ENCODE assay signal across 9 cellular contexts in the genomic region with DNA sequence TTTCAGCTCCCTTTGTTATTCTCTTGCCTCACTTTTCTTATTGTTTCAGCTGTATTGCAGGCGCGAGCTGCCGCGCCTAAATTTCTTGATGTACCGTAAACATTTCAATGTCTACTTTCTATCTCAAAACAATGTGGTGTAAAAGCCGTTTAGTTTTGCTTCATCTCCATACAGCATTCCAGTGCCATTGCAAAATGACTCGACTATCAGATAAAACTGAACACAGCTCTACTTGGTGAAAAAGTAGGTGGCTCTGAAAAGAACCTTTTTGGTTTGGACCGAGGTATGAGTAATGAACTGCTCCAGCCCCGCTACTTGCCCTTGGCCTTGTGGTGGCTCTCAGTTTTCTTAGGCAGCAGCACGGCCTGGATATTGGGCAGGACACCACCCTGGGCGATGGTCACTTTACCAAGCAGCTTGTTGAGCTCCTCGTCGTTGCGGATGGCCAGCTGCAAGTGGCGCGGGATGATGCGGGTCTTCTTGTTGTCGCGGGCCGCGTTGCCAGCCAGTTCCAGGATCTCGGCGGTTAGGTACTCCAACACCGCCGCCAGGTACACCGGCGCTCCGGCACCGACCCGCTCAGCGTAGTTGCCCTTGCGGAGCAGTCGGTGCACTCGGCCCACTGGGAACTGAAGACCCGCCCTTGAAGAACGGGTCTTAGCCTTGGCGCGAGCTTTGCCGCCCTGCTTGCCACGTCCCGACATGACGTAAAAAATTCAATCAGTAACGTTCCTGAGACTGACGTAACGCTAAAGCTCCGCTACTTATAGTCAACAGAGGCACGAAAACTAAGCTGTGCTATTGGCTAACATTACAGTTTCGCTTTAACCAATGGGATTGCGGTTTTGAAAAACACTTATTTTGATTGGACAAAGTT.
DNase-seq lines count a peak whose midpoint lies in the region; ATAC-seq and TF ChIP-seq lines count a peak whose summit lies in the region.
"Had no signal": no experiment of that assay in that cellular context is flagged by ENCODE, and none has a peak within 500 bp of the region (broad histone marks: within the 10 kb centered on the region; RNA-seq: fewer than 3 reads in every experiment).

No MANE protein-coding gene starts in this region.

- no peaks in the 10 kb centered on the region for H3K36me3 Mint-ChIP-seq in CD4-positive, alpha-beta memory T cell

- intact Hi-C loops in CD4-positive, alpha-beta memory T cell (cut with micrococcal nuclease): loop anchor here (1.0 to 10.0 kb wide), 12 partner anchors 14 to 1813 kb away; a partner anchor contains a TSS

- peaks cover 6 to 21% (median 12%) of the 10 kb centered on the region in 4 donors for H3K4me1 Mint-ChIP-seq in CD4-positive, alpha-beta memory T cell

- POLR2A ChIA-PET in CD4-positive, alpha-beta memory T cell (lab: Charles Lee; ENCODE audit: partially characterized antibody): interaction anchor here (0.7 to 11.9 kb wide), 72 partner anchors 7 to 1820 kb away, joined by 3 to 1261 read pairs (median 6); a partner anchor contains a TSS

- peak overlapping the region; percentile 93 for H3K27ac ChIP-seq in CD4-positive, alpha-beta memory T cell (ENCODE audit: low read depth, low read length)
- peak overlapping the region; percentile 99 for H3K27ac ChIP-seq in liver (ENCODE audit: low read depth in 1 of 2, low read length in 2 of 2)

- TF ChIP-seq CTCF in liver (IDR thresholded peaks at IDR 0.05; ENCODE audit: low read depth, low read length, missing input control): no peak

- H3K9me3 Mint-ChIP-seq in CD4-positive, alpha-beta memory T cell: peaks cover 0 to 3% (median 0%) of the 10 kb centered on the region in 8 donors
- H3K9me3 Mint-ChIP-seq: nephron had no signal

- peaks cover 2 to 3% of the 10 kb centered on the region in 2 donors for H3K27me3 Mint-ChIP-seq in CD4-positive, alpha-beta memory T cell

- CTCF ChIA-PET in CD4-positive, alpha-beta memory T cell (lab: Charles Lee; ENCODE audit: partially characterized antibody): interaction anchor here (0.9 to 7.7 kb wide), 18 partner anchors 15 to 1845 kb away, joined by 3 to 173 read pairs (median 5); a partner anchor contains a TSS

- H3K36me3 ChIP-seq in CD4-positive, alpha-beta memory T cell (ENCODE audit: insufficient read depth, low read length): no peaks in the 10 kb centered on the region
- H3K36me3 ChIP-seq in liver (ENCODE audit: control insufficient read depth in 4 of 4, insufficient read depth in 3 of 4, low read depth in 1 of 4, low read length in 3 of 4): peaks cover 0 to 3% (median 0%) of the 10 kb centered on the region in 4 donors

- H3K4me1 ChIP-seq in CD4-positive, alpha-beta memory T cell (ENCODE audit: insufficient read depth, low read length): peaks cover 30% of the 10 kb centered on the region
- peaks cover 0 to 28% (median 9%) of the 10 kb centered on the region in 4 donors for H3K4me1 ChIP-seq in liver (ENCODE audit: control insufficient read depth in 4 of 4, insufficient read depth in 4 of 4, low read length in 3 of 4)

- H3K4me3 Mint-ChIP-seq in CD4-positive, alpha-beta memory T cell: no peak overlapping the region
- H3K4me3 Mint-ChIP-seq: nephron had no signal

- DNase-seq in CD4-positive, alpha-beta memory T cell: peak in 4 of 5 donors; percentile 91 to 94 (median 93)
- DNase-seq in NCI-H526 treated with DMSO at 0.1 percent for 48 hours (lab: John Stamatoyannopoulos, UW) (peak; percentile 96), ecto neural progenitor cell (ENCODE audit: low spot score) (peak; percentile 88)
- peak; percentile 52 to 55 for DNase-seq in activated CD4-positive, alpha-beta T cell treated with anti-CD3 and anti-CD28 coated beads, Interleukin-2, amount 50 U/mL, for 4 hours
- peak; percentile 57 to 74 for DNase-seq in stimulated activated CD4-positive, alpha-beta T cell treated with anti-CD3 and anti-CD28 coated beads, Interleukin-4, amount 100 ng/mL, for 48 hours (ENCODE audit: low read depth in 2 of 2)

- H3K9me3 ChIP-seq in CD4-positive, alpha-beta memory T cell (ENCODE audit: control insufficient read depth in 1 of 2, low read length in 2 of 2): no peaks in the 10 kb centered on the region
- no peaks in the 10 kb centered on the region for H3K9me3 ChIP-seq in liver (ENCODE audit: control insufficient read depth in 4 of 4, low read length in 3 of 4)

- no peaks in the 10 kb centered on the region for H3K27me3 ChIP-seq in CD4-positive, alpha-beta memory T cell (ENCODE audit: insufficient read depth, low read length)
- no peaks in the 10 kb centered on the region for H3K27me3 ChIP-seq in liver (ENCODE audit: control insufficient read depth in 4 of 4, insufficient read depth in 4 of 4, low read length in 3 of 4)

- peak overlapping the region; percentile 63 to 67 for H3K4me3 ChIP-seq in CD4-positive, alpha-beta memory T cell (ENCODE audit: low read length in 2 of 2)
- peak overlapping the region; percentile 57 to 87 (median 84) for H3K4me3 ChIP-seq in liver (ENCODE audit: low read depth in 1 of 3, low read length in 3 of 3)

- ATAC-seq in GM19397 (IDR thresholded peaks at IDR 0.05; ENCODE audit: unreplicated experiment) (peak; percentile 72), HG03520 (IDR thresholded peaks at IDR 0.05; ENCODE audit: unreplicated experiment) (peak; percentile 62)

- H3K9ac ChIP-seq in liver (ENCODE audit: low read depth in 1 of 2, low read length in 2 of 2): peak overlapping the region; percentile 94 to 99

- TF ChIP-seq RAD21 in liver (IDR thresholded peaks at IDR 0.05): no peak

- under 1% methylated on average over 49 of the region's 49 CpGs for WGBS in liver

- no peak overlapping the region for H3K27ac Mint-ChIP-seq in CD4-positive, alpha-beta memory T cell
- H3K27ac Mint-ChIP-seq: nephron had no signal

TF ChIP-seq in liver, 16 proteins besides CTCF, POLR2A, EP300 and RAD21:
- TF ChIP-seq, protein P1, sequence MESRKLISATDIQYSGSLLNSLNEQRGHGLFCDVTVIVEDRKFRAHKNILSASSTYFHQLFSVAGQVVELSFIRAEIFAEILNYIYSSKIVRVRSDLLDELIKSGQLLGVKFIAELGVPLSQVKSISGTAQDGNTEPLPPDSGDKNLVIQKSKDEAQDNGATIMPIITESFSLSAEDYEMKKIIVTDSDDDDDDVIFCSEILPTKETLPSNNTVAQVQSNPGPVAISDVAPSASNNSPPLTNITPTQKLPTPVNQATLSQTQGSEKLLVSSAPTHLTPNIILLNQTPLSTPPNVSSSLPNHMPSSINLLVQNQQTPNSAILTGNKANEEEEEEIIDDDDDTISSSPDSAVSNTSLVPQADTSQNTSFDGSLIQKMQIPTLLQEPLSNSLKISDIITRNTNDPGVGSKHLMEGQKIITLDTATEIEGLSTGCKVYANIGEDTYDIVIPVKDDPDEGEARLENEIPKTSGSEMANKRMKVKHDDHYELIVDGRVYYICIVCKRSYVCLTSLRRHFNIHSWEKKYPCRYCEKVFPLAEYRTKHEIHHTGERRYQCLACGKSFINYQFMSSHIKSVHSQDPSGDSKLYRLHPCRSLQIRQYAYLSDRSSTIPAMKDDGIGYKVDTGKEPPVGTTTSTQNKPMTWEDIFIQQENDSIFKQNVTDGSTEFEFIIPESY (IDR thresholded peaks at IDR 0.05): peak; percentile 70
- TF ChIP-seq, protein P2, sequence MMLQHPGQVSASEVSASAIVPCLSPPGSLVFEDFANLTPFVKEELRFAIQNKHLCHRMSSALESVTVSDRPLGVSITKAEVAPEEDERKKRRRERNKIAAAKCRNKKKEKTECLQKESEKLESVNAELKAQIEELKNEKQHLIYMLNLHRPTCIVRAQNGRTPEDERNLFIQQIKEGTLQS (IDR thresholded peaks at IDR 0.05): no peak
- peak in 1 of 2 donors; percentile 36 for TF ChIP-seq RXRA (IDR thresholded peaks at IDR 0.05)
- TF ChIP-seq YY1 (IDR thresholded peaks at IDR 0.05): no peak
- no peak for TF ChIP-seq EGR1 (IDR thresholded peaks at IDR 0.05; ENCODE audit: low read depth in 2 of 2)
- peak; percentile 93 for TF ChIP-seq SP1 (IDR thresholded peaks at IDR 0.05)
- no peak for TF ChIP-seq FOXA1 (IDR thresholded peaks at IDR 0.05)
- TF ChIP-seq NR2F2 (IDR thresholded peaks at IDR 0.05): no peak
- TF ChIP-seq, protein P3, sequence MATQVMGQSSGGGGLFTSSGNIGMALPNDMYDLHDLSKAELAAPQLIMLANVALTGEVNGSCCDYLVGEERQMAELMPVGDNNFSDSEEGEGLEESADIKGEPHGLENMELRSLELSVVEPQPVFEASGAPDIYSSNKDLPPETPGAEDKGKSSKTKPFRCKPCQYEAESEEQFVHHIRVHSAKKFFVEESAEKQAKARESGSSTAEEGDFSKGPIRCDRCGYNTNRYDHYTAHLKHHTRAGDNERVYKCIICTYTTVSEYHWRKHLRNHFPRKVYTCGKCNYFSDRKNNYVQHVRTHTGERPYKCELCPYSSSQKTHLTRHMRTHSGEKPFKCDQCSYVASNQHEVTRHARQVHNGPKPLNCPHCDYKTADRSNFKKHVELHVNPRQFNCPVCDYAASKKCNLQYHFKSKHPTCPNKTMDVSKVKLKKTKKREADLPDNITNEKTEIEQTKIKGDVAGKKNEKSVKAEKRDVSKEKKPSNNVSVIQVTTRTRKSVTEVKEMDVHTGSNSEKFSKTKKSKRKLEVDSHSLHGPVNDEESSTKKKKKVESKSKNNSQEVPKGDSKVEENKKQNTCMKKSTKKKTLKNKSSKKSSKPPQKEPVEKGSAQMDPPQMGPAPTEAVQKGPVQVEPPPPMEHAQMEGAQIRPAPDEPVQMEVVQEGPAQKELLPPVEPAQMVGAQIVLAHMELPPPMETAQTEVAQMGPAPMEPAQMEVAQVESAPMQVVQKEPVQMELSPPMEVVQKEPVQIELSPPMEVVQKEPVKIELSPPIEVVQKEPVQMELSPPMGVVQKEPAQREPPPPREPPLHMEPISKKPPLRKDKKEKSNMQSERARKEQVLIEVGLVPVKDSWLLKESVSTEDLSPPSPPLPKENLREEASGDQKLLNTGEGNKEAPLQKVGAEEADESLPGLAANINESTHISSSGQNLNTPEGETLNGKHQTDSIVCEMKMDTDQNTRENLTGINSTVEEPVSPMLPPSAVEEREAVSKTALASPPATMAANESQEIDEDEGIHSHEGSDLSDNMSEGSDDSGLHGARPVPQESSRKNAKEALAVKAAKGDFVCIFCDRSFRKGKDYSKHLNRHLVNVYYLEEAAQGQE (IDR thresholded peaks at IDR 0.05): no peak
- no peak for TF ChIP-seq GABPA (IDR thresholded peaks at IDR 0.05 in 1 of 2, conservative IDR thresholded peaks at IDR 0.05 in 1 of 2)
- TF ChIP-seq HNF4G (IDR thresholded peaks at IDR 0.05): no peak
- peak; percentile 15 to 30 for TF ChIP-seq JUND (IDR thresholded peaks at IDR 0.05)
- peak; percentile 19 to 35 for TF ChIP-seq HNF4A (conservative IDR thresholded peaks at IDR 0.05)
- no peak for TF ChIP-seq TAF1 (conservative IDR thresholded peaks at IDR 0.05)
- no peak for TF ChIP-seq FOXA2 (IDR thresholded peaks at IDR 0.05)
- TF ChIP-seq, protein P4, sequence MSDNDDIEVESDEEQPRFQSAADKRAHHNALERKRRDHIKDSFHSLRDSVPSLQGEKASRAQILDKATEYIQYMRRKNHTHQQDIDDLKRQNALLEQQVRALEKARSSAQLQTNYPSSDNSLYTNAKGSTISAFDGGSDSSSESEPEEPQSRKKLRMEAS (IDR thresholded peaks at IDR 0.05): no peak

Comparison
In these comparisons a context has a peak if more than half of its experiments do, and no peak if none do; other contexts are left out.
1. Peak in every context shown above with its lines: DNase-seq, ATAC-seq, H3K4me3 ChIP-seq and H3K27ac ChIP-seq.